1 cellular context compared by ENCODE assay signal in the genomic region with DNA sequence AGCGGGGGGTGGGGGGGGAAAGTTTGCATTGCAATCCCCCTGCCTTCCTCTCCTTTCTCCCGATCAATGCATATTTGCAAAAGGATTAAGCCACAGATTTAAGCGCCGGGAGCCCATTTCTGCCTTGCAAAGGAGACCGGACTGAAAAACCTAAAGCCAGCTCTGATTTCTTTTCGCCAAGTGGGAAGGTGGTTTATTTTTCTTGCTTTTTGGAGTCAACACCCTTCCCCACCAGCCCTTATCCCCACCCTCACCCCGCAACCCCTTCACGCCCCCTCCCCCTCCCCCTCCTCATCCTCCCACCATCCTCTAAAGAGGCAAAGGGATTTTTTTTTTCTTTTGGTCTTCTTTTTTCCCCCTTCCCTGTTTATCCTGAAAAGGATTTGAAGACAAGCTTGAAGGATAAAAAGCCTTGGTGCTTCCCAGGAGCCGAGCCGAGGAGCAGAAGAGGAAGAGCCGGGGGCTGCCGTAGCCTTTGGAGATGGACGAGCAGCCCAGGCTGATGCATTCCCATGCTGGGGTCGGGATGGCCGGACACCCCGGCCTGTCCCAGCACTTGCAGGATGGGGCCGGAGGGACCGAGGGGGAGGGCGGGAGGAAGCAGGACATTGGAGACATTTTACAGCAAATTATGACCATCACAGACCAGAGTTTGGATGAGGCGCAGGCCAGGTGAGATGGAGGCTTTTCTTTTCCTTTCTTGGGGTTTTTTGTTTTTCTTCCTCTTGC.
TF ChIP-seq lines count a peak whose summit lies in the region.

No MANE protein-coding gene starts in this region.

TF ChIP-seq in IMR-90, 13 proteins besides CTCF, POLR2A, EP300 and RAD21:
- TF ChIP-seq RCOR1 (IDR thresholded peaks at IDR 0.05; ENCODE audit: insufficient replicate concordance, low read length) (no peak), NFE2L2 (IDR thresholded peaks at IDR 0.05; ENCODE audit: low read depth, low read length) (no peak), RFX5 (IDR thresholded peaks at IDR 0.05; ENCODE audit: low read depth, low read length) (no peak), MAZ (IDR thresholded peaks at IDR 0.05; ENCODE audit: borderline replicate concordance, low read depth, low read length) (no peak), CHD1 (IDR thresholded peaks at IDR 0.05; ENCODE audit: low read depth, low read length) (no peak), CEBPB (IDR thresholded peaks at IDR 0.05; ENCODE audit: low read depth, low read length) (no peak), SMC3 (IDR thresholded peaks at IDR 0.05; ENCODE audit: low read depth, low read length) (no peak), BHLHE40 (IDR thresholded peaks at IDR 0.05; ENCODE audit: low read depth, low read length) (no peak)
- TF ChIP-seq, protein P1, sequence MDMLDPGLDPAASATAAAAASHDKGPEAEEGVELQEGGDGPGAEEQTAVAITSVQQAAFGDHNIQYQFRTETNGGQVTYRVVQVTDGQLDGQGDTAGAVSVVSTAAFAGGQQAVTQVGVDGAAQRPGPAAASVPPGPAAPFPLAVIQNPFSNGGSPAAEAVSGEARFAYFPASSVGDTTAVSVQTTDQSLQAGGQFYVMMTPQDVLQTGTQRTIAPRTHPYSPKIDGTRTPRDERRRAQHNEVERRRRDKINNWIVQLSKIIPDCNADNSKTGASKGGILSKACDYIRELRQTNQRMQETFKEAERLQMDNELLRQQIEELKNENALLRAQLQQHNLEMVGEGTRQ (IDR thresholded peaks at IDR 0.05; ENCODE audit: low read depth, low read length) = no peak
- TF ChIP-seq, protein P2, sequence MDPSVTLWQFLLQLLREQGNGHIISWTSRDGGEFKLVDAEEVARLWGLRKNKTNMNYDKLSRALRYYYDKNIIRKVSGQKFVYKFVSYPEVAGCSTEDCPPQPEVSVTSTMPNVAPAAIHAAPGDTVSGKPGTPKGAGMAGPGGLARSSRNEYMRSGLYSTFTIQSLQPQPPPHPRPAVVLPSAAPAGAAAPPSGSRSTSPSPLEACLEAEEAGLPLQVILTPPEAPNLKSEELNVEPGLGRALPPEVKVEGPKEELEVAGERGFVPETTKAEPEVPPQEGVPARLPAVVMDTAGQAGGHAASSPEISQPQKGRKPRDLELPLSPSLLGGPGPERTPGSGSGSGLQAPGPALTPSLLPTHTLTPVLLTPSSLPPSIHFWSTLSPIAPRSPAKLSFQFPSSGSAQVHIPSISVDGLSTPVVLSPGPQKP (IDR thresholded peaks at IDR 0.05; ENCODE audit: borderline replicate concordance, low read depth, low read length) = no peak
TF ChIP-seq in IMR-90: peak in this region for 0.
